Comparison of ENCODE assay signal across 9 cellular contexts in the genomic region with DNA sequence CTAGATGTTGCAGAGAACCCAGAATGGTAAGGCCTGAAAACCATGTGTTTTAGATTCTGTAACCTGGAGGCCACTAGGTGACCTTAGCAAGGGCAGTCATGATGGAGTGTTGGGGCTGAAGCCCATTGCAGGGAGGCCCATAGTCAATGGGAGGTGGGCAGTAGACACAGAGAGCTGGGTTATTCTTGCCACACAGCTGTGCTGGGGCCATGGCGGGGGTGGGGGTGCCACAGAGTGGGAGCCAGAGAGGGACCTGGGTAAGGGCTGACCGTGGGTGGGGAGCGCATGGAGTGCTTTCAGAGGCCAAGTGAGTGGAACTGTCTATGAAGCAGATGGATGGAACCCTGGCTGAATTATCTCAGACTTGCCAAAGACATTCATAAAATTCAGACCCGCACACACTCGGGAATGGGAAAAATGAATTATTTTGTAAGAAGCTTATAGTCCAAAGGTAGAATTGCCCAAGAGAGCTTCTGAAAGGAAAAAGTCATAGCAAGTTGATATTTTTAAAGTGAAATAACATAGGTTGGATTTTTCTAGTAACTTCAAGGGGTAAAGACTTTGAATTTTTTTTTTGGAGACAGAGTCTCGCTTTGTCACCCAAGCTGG. TPM values are rescaled to one million over a fixed set of nuclear protein-coding genes. Genes with fewer than 3 reads are reported as not detected.
DNase-seq lines count a peak whose midpoint lies in the region; ATAC-seq and TF ChIP-seq lines count a peak whose summit lies in the region.
"Had no signal": no experiment of that assay in that cellular context is flagged by ENCODE, and none has a peak within 500 bp of the region (broad histone marks: within the 10 kb centered on the region; RNA-seq: fewer than 3 reads in every experiment).

No MANE protein-coding gene starts in this region.

- no peak overlapping the region for H3K4me2 ChIP-seq in osteoblast (ENCODE audit: insufficient read depth, low read length)

- in situ Hi-C loops in KBM-7 (cut with MboI; ENCODE audit: low pct_unique_long_range_greater_than_20kb, low sequenced_read_pairs) = no loop called here

- no peaks in the 10 kb centered on the region for H4K20me1 ChIP-seq in osteoblast (ENCODE audit: insufficient read depth, low read length)

- H3K4me3 Mint-ChIP-seq in IgD-negative memory B cell = peak overlapping the region in 3 of 4 donors; percentile 70 to 93 (median 77)
- H3K4me3 Mint-ChIP-seq in central memory CD8-positive, alpha-beta T cell = peak overlapping the region; percentile 40

- H3K27ac ChIP-seq in AG04450 (ENCODE audit: low read depth, low read length) (peak overlapping the region; percentile 98), osteoblast (ENCODE audit: low read depth, low read length) (peak overlapping the region; percentile 99)

- no peak for ATAC-seq in central memory CD8-positive, alpha-beta T cell (replicated peaks; ENCODE audit: extremely low read depth, poor library complexity, severe bottlenecking)
- ATAC-seq in GM18870 (IDR thresholded peaks at IDR 0.05; ENCODE audit: unreplicated experiment) = no peak
- ATAC-seq in HG03342 (IDR thresholded peaks at IDR 0.05; ENCODE audit: unreplicated experiment) = no peak
- ATAC-seq: activated CD4-positive, CD25-positive, alpha-beta regulatory T cell treated with anti-CD3 and anti-CD28 coated beads, Interleukin-2, amount 50 U/mL, for 24 hours had no signal

- H3K27me3 ChIP-seq in AG04450 (ENCODE audit: control insufficient read depth, insufficient read depth, low read length) = no peaks in the 10 kb centered on the region
- H3K27me3 ChIP-seq in osteoblast (ENCODE audit: insufficient read depth, low read length) = no peaks in the 10 kb centered on the region

- H3K27me3 Mint-ChIP-seq in IgD-negative memory B cell = peaks cover 3% of the 10 kb centered on the region
- H3K27me3 Mint-ChIP-seq in central memory CD8-positive, alpha-beta T cell = no peaks in the 10 kb centered on the region

- POLR2A ChIA-PET in AG04450 (lab: Yijun Ruan, JAX) = interaction anchor here (0.6 to 1.5 kb wide), 3 partner anchors 10 to 13 kb away, joined by 3 to 4 read pairs (median 3); no protein-coding TSS in a partner anchor

- no peak for DNase-seq in AG04450 (ENCODE audit: low read depth, low spot score)
- DNase-seq in central memory CD8-positive, alpha-beta T cell (ENCODE audit: low spot score in 2 of 2) = no peak
- no peak for DNase-seq in osteoblast (ENCODE audit: insufficient read length, low spot score, missing footprints)
- DNase-seq in activated effector memory CD4-positive, alpha-beta T cell treated with anti-CD3 and anti-CD28 coated beads, Interleukin-2, amount 50 U/mL, for 16 hours = no peak
- no peak for DNase-seq in KBM-7

- peaks cover 3% of the 10 kb centered on the region for H3K36me3 Mint-ChIP-seq in IgD-negative memory B cell
- peaks cover 7% of the 10 kb centered on the region for H3K36me3 Mint-ChIP-seq in central memory CD8-positive, alpha-beta T cell (ENCODE audit: insufficient read depth)

- peaks cover 93% of the 10 kb centered on the region for H3K4me1 ChIP-seq in osteoblast (ENCODE audit: insufficient read depth, low read length)

- no peaks in the 10 kb centered on the region; the same call in 1 of the 2 replicates for H3K9me3 ChIP-seq in AG04450 (ENCODE audit: control insufficient read depth, insufficient read depth, low read length)
- H3K9me3 ChIP-seq in osteoblast (ENCODE audit: low read depth, low read length) = no peaks in the 10 kb centered on the region

- peaks cover 62 to 81% (median 78%) of the 10 kb centered on the region in 3 donors for H3K4me1 Mint-ChIP-seq in IgD-negative memory B cell
- peaks cover 83% of the 10 kb centered on the region for H3K4me1 Mint-ChIP-seq in central memory CD8-positive, alpha-beta T cell

- CTCF ChIA-PET in AG04450 (lab: Charles Lee) = interaction anchor here (0.7 to 1.0 kb wide), 2 partner anchors 151 to 314 kb away, joined by 3 to 4 read pairs; no protein-coding TSS in a partner anchor

- no peak for TF ChIP-seq CTCF in AG04450 (IDR thresholded peaks at IDR 0.05; ENCODE audit: low read depth, low read length)
- no peak for TF ChIP-seq CTCF in osteoblast (IDR thresholded peaks at IDR 0.05; ENCODE audit: extremely low read depth, low read depth, low read length)

- peak overlapping the region; percentile 94 to 99 (median 96) for H3K27ac Mint-ChIP-seq in IgD-negative memory B cell
- peak overlapping the region; percentile 97 for H3K27ac Mint-ChIP-seq in central memory CD8-positive, alpha-beta T cell (ENCODE audit: low read depth)

- no peak overlapping the region for H3K4me3 ChIP-seq in AG04450 (ENCODE audit: low read depth, low read length)
- no peak overlapping the region for H3K4me3 ChIP-seq in osteoblast (ENCODE audit: insufficient read depth, low read length)

- H3K9me3 Mint-ChIP-seq in IgD-negative memory B cell = no peaks in the 10 kb centered on the region
- no peaks in the 10 kb centered on the region for H3K9me3 Mint-ChIP-seq in central memory CD8-positive, alpha-beta T cell

- H3K36me3 ChIP-seq in osteoblast (ENCODE audit: insufficient read depth, low read length) = peaks cover 52% of the 10 kb centered on the region

- H3K79me2 ChIP-seq in osteoblast (ENCODE audit: insufficient read depth, low read length) = peaks cover 98% of the 10 kb centered on the region

- H2AFZ ChIP-seq in osteoblast (ENCODE audit: low read length) = no peak overlapping the region

RNA-seq across cellular contexts. Expression of a gene that starts 53.9 kb away (rescaled TPM):
- polyA plus RNA-seq in AG04450 (2011; rRNA removed) = 115 and 138 TPM in 2 replicates
- 168 and 203 TPM in 2 replicates for polyA minus RNA-seq in AG04450 (2011; rRNA and poly(A)+ RNA removed)
- 32.4 TPM for polyA plus RNA-seq in IgD-negative memory B cell
- 41.8 and 60.1 TPM in 2 replicates for total RNA-seq in osteoblast
